Comparison of ENCODE assay signal across 11 cellular contexts in the genomic region with DNA sequence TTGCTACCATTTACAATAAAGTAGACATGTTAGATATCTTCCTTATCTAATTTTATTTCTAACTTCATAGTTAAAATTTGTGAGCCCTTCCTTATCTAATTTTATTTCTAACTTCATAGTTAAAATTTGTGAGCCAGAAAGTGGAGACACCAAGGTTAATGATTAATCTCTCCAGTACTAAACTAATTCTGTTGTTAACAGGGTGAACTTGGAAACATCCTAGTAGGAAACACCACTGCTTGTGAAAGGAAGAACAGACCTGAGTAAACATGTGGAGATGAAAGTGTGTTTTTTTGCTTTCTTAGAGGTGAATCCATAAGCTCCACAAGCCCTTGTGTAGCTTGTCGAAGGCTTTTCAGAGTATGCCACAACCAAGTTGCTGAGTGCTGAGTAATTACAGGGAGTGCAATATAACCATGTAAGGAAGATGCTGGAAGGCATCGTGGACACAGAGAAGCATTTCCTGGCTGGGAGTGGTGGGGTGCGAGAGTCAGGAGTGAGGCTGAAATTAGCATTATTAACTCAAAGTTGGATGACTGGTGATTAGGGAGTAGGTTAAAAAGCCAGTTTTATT.
A peak's percentile ranks its signal among the peaks of the same experiment; 100 is the strongest.
DNase-seq lines count a peak whose midpoint lies in the region; ATAC-seq, FAIRE-seq and TF ChIP-seq lines count a peak whose summit lies in the region.
"Had no signal": no experiment of that assay in that cellular context is flagged by ENCODE, and none has a peak within 500 bp of the region (broad histone marks: within the 10 kb centered on the region; RNA-seq: fewer than 3 reads in every experiment).

No MANE protein-coding gene starts in this region.

- in situ Hi-C loops in K562 (cut with MboI), result no loop called here

- no TSS peak for BruUV-seq in K562 (replicated peaks; lab: Mats Ljungman, UMichigan)

- POLR2A ChIA-PET in K562 (lab: Yijun Ruan, JAX), result interaction anchor here (0.7 to 1.1 kb wide), 2 partner anchors 37 to 184 kb away, joined by 3 read pairs; no protein-coding TSS in a partner anchor

- H3K36me3 ChIP-seq in K562 (ENCODE audit: control insufficient read depth, insufficient read depth, low read length), result no peaks in the 10 kb centered on the region
- H3K36me3 ChIP-seq in kidney epithelial cell (ENCODE audit: control insufficient read depth, insufficient read depth, low read length), result no peaks in the 10 kb centered on the region
- H3K36me3 ChIP-seq in uterus, result no peaks in the 10 kb centered on the region

- H4K20me1 ChIP-seq in K562 (replicated peaks; ENCODE audit: control insufficient read depth, insufficient read depth, low read length), result no peaks in the 10 kb centered on the region

- H3K27me3 ChIP-seq in K562 (ENCODE audit: control insufficient read depth in 2 of 2, insufficient read depth in 2 of 2, low read length in 2 of 2) (no peaks in the 10 kb centered on the region), kidney epithelial cell (ENCODE audit: control insufficient read depth, insufficient read depth, low read length) (no peaks in the 10 kb centered on the region), uterus (no peaks in the 10 kb centered on the region)

- H3K4me2 ChIP-seq in K562 (ENCODE audit: insufficient read depth, low read length), result no peak overlapping the region

- no peaks in the 10 kb centered on the region for H3K79me2 ChIP-seq in K562 (ENCODE audit: control insufficient read depth, insufficient read depth, low read length)

- H3K4me1 ChIP-seq in K562 (replicated peaks in 1 of 2; ENCODE audit: control insufficient read depth in 2 of 2, insufficient read depth in 2 of 2, low read length in 2 of 2) (no peaks in the 10 kb centered on the region), uterus (no peaks in the 10 kb centered on the region)

- no peak overlapping the region for H2AFZ ChIP-seq in K562 (ENCODE audit: low read depth, low read length)

- H3K27me3 Mint-ChIP-seq in activated CD8-positive, alpha-beta memory T cell treated with anti-CD3 and anti-CD28 coated beads, Interleukin-2, amount 10 ng/mL, durations not matched to agents 7 days and 5 days, result no peaks in the 10 kb centered on the region

- 3% methylated on average over 3 of the region's 3 CpGs for WGBS in K562 (ENCODE audit: insufficient coverage, low coverage, missing lambda C conversion rate)

- DNase-seq in HFF-Myc (ENCODE audit: extremely low read depth, low read depth) (peak; percentile 7), K562 (ENCODE audit: extremely low read depth in 1 of 4, low spot score in 3 of 4) (no peak), kidney epithelial cell (ENCODE audit: low read depth) (peak; percentile 32), uterus (no peak), GM12891 (ENCODE audit: insufficient read length, low spot score) (no peak)
- DNase-seq in activated CD8-positive, alpha-beta memory T cell treated with anti-CD3 and anti-CD28 coated beads, Interleukin-2, amount 10 ng/mL, durations not matched to agents 7 days and 5 days, result no peak
- DNase-seq: activated naive CD4-positive, alpha-beta T cell; NCI-H2081; substantia nigra had no signal

- TF ChIP-seq POLR2A in K562 (conservative IDR thresholded peaks at IDR 0.05) (no peak), uterus (IDR thresholded peaks at IDR 0.05) (no peak), GM12891 (IDR thresholded peaks at IDR 0.05; ENCODE audit: low read depth, low read length) (no peak)

- H3K9ac ChIP-seq in K562 (ENCODE audit: insufficient read depth in 1 of 2, low read depth in 2 of 2, low read length in 2 of 2), result no peak overlapping the region

- H3K4me1 Mint-ChIP-seq in activated CD8-positive, alpha-beta memory T cell treated with anti-CD3 and anti-CD28 coated beads, Interleukin-2, amount 10 ng/mL, durations not matched to agents 7 days and 5 days, result no peaks in the 10 kb centered on the region

- no peak for FAIRE-seq in K562 (lab: Jason Lieb, UNC)
- FAIRE-seq in GM12891 (lab: Jason Lieb, UNC), result no peak

- CTCF ChIA-PET in K562 (lab: Yijun Ruan, JAX; ENCODE audit: low intra/inter-chr PET ratio), result no interaction called here
- CTCF ChIA-PET in activated CD8-positive, alpha-beta memory T cell treated with anti-CD3 and anti-CD28 coated beads, Interleukin-2, amount 10 ng/mL, durations not matched to agents 7 days and 5 days (lab: Charles Lee), result no interaction called here

- no peak overlapping the region for H3K27ac Mint-ChIP-seq in activated CD8-positive, alpha-beta memory T cell treated with anti-CD3 and anti-CD28 coated beads, Interleukin-2, amount 10 ng/mL, durations not matched to agents 7 days and 5 days

- TF ChIP-seq EP300 in K562 (IDR thresholded peaks at IDR 0.05; ENCODE audit: low read length), result no peak

- H3K4me3 ChIP-seq in HFF-Myc (replicated peaks; ENCODE audit: low read depth, low read length) (no peak overlapping the region), K562 (no peak overlapping the region), kidney epithelial cell (ENCODE audit: low read depth, low read length) (no peak overlapping the region), uterus (no peak overlapping the region)

- H3K36me3 Mint-ChIP-seq in activated CD8-positive, alpha-beta memory T cell treated with anti-CD3 and anti-CD28 coated beads, Interleukin-2, amount 10 ng/mL, durations not matched to agents 7 days and 5 days, result no peaks in the 10 kb centered on the region

- no peaks in the 10 kb centered on the region for H3K9me1 ChIP-seq in K562 (ENCODE audit: control insufficient read depth, insufficient read depth, low read length)

- no peak for TF ChIP-seq RAD21 in K562 (CRISPR knock-in tag; conservative IDR thresholded peaks at IDR 0.05 in 1 of 2, IDR thresholded peaks at IDR 0.05 in 1 of 2)

- no peak overlapping the region for H3K27ac ChIP-seq in K562 (ENCODE audit: extremely low read depth, low read depth, low read length)
- H3K27ac ChIP-seq in uterus, result peak overlapping the region; percentile 27 to 59

- no peaks in the 10 kb centered on the region for H3K9me3 Mint-ChIP-seq in activated CD8-positive, alpha-beta memory T cell treated with anti-CD3 and anti-CD28 coated beads, Interleukin-2, amount 10 ng/mL, durations not matched to agents 7 days and 5 days (ENCODE audit: low read depth)

- TF ChIP-seq CTCF in HFF-Myc (IDR thresholded peaks at IDR 0.05; ENCODE audit: low read depth, low read length, missing control alignments) (no peak), K562 (IDR thresholded peaks at IDR 0.05 in 2 of 3, conservative IDR thresholded peaks at IDR 0.05 in 1 of 3; ENCODE audit: insufficient read depth in 2 of 3, low read depth in 1 of 3, low read length in 3 of 3) (no peak), kidney epithelial cell (IDR thresholded peaks at IDR 0.05; ENCODE audit: insufficient read depth, low read length, poor library complexity, severe bottlenecking) (no peak), uterus (IDR thresholded peaks at IDR 0.05) (no peak)

- H3K4me3 Mint-ChIP-seq in activated CD8-positive, alpha-beta memory T cell treated with anti-CD3 and anti-CD28 coated beads, Interleukin-2, amount 10 ng/mL, durations not matched to agents 7 days and 5 days, result no peak overlapping the region

- intact Hi-C loops in K562 (cut with micrococcal nuclease) (no loop called here), uterus (cut with DNase I; ENCODE audit: low total_unique reads) (no loop called here)

- no peaks in the 10 kb centered on the region for H3K9me3 ChIP-seq in K562 (replicated peaks; ENCODE audit: control insufficient read depth, insufficient read depth, low read depth, low read length)
- H3K9me3 ChIP-seq in uterus, result no peaks in the 10 kb centered on the region

- ATAC-seq in K562, result peak; percentile 49; the same call in 2 of the 3 replicates
- ATAC-seq in GM19467 (IDR thresholded peaks at IDR 0.05; ENCODE audit: unreplicated experiment), result no peak
- ATAC-seq in activated CD8-positive, alpha-beta memory T cell treated with anti-CD3 and anti-CD28 coated beads, Interleukin-2, amount 10 ng/mL, durations not matched to agents 7 days and 5 days, result no peak
- ATAC-seq: sciatic nerve had no signal

TF ChIP-seq in K562, 482 proteins besides CTCF, POLR2A, EP300 and RAD21 (continues in another document):
- TF ChIP-seq, protein P1, sequence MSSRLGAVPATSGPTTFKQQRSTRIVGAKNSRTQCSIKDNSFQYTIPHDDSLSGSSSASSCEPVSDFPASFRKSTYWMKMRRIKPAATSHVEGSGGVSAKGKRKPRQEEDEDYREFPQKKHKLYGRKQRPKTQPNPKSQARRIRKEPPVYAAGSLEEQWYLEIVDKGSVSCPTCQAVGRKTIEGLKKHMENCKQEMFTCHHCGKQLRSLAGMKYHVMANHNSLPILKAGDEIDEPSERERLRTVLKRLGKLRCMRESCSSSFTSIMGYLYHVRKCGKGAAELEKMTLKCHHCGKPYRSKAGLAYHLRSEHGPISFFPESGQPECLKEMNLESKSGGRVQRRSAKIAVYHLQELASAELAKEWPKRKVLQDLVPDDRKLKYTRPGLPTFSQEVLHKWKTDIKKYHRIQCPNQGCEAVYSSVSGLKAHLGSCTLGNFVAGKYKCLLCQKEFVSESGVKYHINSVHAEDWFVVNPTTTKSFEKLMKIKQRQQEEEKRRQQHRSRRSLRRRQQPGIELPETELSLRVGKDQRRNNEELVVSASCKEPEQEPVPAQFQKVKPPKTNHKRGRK (tag; IDR thresholded peaks at IDR 0.05), result no peak
- TF ChIP-seq ARID1B (IDR thresholded peaks at IDR 0.05), result no peak
- TF ChIP-seq FOXK2 (conservative IDR thresholded peaks at IDR 0.05 in 1 of 2, IDR thresholded peaks at IDR 0.05 in 1 of 2; ENCODE audit: low read depth in 2 of 2), result no peak
- no peak for TF ChIP-seq PML (IDR thresholded peaks at IDR 0.05; ENCODE audit: low read length)
- no peak for TF ChIP-seq NR1H2 (CRISPR knock-in tag; IDR thresholded peaks at IDR 0.05)
- no peak for TF ChIP-seq FOS (IDR thresholded peaks at IDR 0.05; ENCODE audit: extremely low read depth, insufficient read length)

TF ChIP-seq in GM12891, 5 proteins besides CTCF, POLR2A, EP300 and RAD21:
- TF ChIP-seq PAX5 (IDR thresholded peaks at IDR 0.05; ENCODE audit: insufficient read depth, low read length, severe bottlenecking) (no peak), SPI1 (IDR thresholded peaks at IDR 0.05; ENCODE audit: low read depth, low read length) (no peak), POLR2AphosphoS5 (IDR thresholded peaks at IDR 0.05; ENCODE audit: low read depth, low read length) (no peak), TAF1 (IDR thresholded peaks at IDR 0.05; ENCODE audit: low read depth, low read length) (no peak), POU2F2 (IDR thresholded peaks at IDR 0.05; ENCODE audit: low read depth, low read length) (no peak)

Comparison
In these comparisons a context has a peak if more than half of its experiments do, and no peak if none do; other contexts are left out.
1. DNase-seq: peak in HFF-Myc (single experiment) and kidney epithelial cell (single experiment); none in K562 (0 of 4), uterus (0 of 2), GM12891 (single experiment) and activated CD8-positive, alpha-beta memory T cell treated with anti-CD3 and anti-CD28 coated beads, Interleukin-2, amount 10 ng/mL, durations not matched to agents 7 days and 5 days (single experiment).